Comparison of ENCODE assay signal across 32 cellular contexts in genomic region chr12:108157856-108158255, GRCh38. TPM values are rescaled to one million over a fixed set of nuclear protein-coding genes. Genes with fewer than 3 reads are reported as not detected.
"Had no signal": no experiment of that assay in that cellular context is flagged by ENCODE, and none has a peak within 500 bp of the region (broad histone marks: within the 10 kb centered on the region; RNA-seq: fewer than 3 reads in every experiment).

No MANE protein-coding gene starts in this region.

- H3K4me1 ChIP-seq: body of pancreas, colonic mucosa had no signal

- H3K27me3 ChIP-seq: body of pancreas, colonic mucosa, esophagus squamous epithelium had no signal

- H3K36me3 Mint-ChIP-seq: activated naive CD8-positive, alpha-beta T cell had no signal

- H3K4me3 ChIP-seq: body of pancreas, colonic mucosa, esophagus squamous epithelium had no signal

- H3K9me3 ChIP-seq: body of pancreas, colonic mucosa, esophagus squamous epithelium had no signal

- H3K27ac ChIP-seq: body of pancreas, colonic mucosa, epithelial cell of prostate, esophagus squamous epithelium, WERI-Rb-1 had no signal

- DNase-seq: activated B cell treated with CpG ODN at 0.5 μM for 24 hours; activated CD4-positive, alpha-beta T cell treated with anti-CD3 and anti-CD28 coated beads for 48 hours; activated CD4-positive, alpha-beta T cell treated with anti-CD3 and anti-CD28 coated beads, Interleukin-2, amount 50 U/mL, for 1 hour; activated CD4-positive, alpha-beta T cell treated with anti-CD3 and anti-CD28 coated beads, Interleukin-2, amount 50 U/mL, for 48 hours; activated CD8-positive, alpha-beta memory T cell treated with anti-CD3 and anti-CD28 coated beads for 24 hours; activated CD8-positive, alpha-beta T cell treated with anti-CD3 and anti-CD28 coated beads for 36 hours; activated effector memory CD4-positive, alpha-beta T cell treated with Interleukin-2 at 50 U/mL for 16 hours; activated gamma-delta T cell treated with Interleukin-2 at 50 U/mL for 16 hours; activated naive CD4-positive, alpha-beta T cell treated with anti-CD3 and anti-CD28 coated beads, Interleukin-2, amount 50 U/mL, for 16 hours; activated naive CD4-positive, alpha-beta T cell treated with Interleukin-2 at 50 U/mL for 16 hours; activated T-cell treated with anti-CD3 and anti-CD28 coated beads, Interleukin-2, amount 50 U/mL, for 4 hours; amniotic stem cell; body of pancreas; central memory CD4-positive, alpha-beta T cell; cerebellar nuclear complex; colonic mucosa; effector CD8-positive, alpha-beta T cell; esophagus squamous epithelium; foreskin melanocyte; T-helper 1 cell; T-helper 17 cell; T1000; WERI-Rb-1 had no signal

- H3K27ac Mint-ChIP-seq: activated B cell treated with CpG ODN at 0.5 μM for 24 hours; activated CD8-positive, alpha-beta T cell treated with anti-CD3 and anti-CD28 coated beads for 36 hours; activated naive CD8-positive, alpha-beta T cell; activated T-helper 17 cell treated with anti-CD3 and anti-CD28 coated beads, Interleukin-2, amount 50 U/mL, for 72 hours; T-helper 17 cell; T-helper 2 cell treated with Interferon-gamma antibody and Interleukin-4, amounts not matched to agents 5 μg/mL and 100 μg/mL, for 36 hours had no signal

- H3K36me3 ChIP-seq: colonic mucosa, esophagus squamous epithelium, WERI-Rb-1 had no signal

- H3K4me1 Mint-ChIP-seq: activated B cell treated with CpG ODN at 0.5 μM for 24 hours; activated T-helper 17 cell treated with anti-CD3 and anti-CD28 coated beads, Interleukin-2, amount 50 U/mL, for 72 hours had no signal

- ATAC-seq: activated CD4-positive, CD25-positive, alpha-beta regulatory T cell treated with anti-CD3 and anti-CD28 coated beads, Interleukin-2, amount 50 U/mL, for 24 hours; activated CD8-positive, alpha-beta T cell treated with anti-CD3 and anti-CD28 coated beads for 36 hours; activated T-cell treated with anti-CD3 and anti-CD28 coated beads, Interleukin-2, amount 50 U/mL, for 4 hours; activated T-helper 17 cell treated with anti-CD3 and anti-CD28 coated beads, Interleukin-2, amount 50 U/mL, for 72 hours; body of pancreas; T-helper 17 cell had no signal

- H3K4me3 Mint-ChIP-seq: activated B cell treated with CpG ODN at 0.5 μM for 24 hours; activated CD8-positive, alpha-beta T cell treated with anti-CD3 and anti-CD28 coated beads for 36 hours; activated naive CD8-positive, alpha-beta T cell; activated T-cell treated with anti-CD3 and anti-CD28 coated beads, Interleukin-2, amount 50 U/mL, for 4 hours; activated T-helper 17 cell treated with anti-CD3 and anti-CD28 coated beads, Interleukin-2, amount 50 U/mL, for 72 hours; T-helper 17 cell; T-helper 2 cell treated with Interferon-gamma antibody and Interleukin-4, amounts not matched to agents 5 μg/mL and 100 μg/mL, for 36 hours had no signal

- H3K9me3 Mint-ChIP-seq: activated B cell treated with CpG ODN at 0.5 μM for 24 hours; activated T-cell treated with anti-CD3 and anti-CD28 coated beads, Interleukin-2, amount 50 U/mL, for 4 hours had no signal

RNA-seq across cellular contexts. Expression of gene WSCD2, which starts 28.8 kb away (rescaled TPM):
- total RNA-seq: activated CD8-positive, alpha-beta T cell treated with anti-CD3 and anti-CD28 coated beads for 36 hours; activated T-cell treated with anti-CD3 and anti-CD28 coated beads, Interleukin-2, amount 50 U/mL, for 4 hours; activated T-helper 17 cell treated with anti-CD3 and anti-CD28 coated beads, Interleukin-2, amount 50 U/mL, for 72 hours; dermis microvascular lymphatic vessel endothelial cell; endothelial cell of umbilical vein; fibroblast of lung; fibroblast of villous mesenchyme had no signal
- polyA plus RNA-seq: endothelial cell of umbilical vein, fibroblast of lung had no signal
